31 cellular contexts compared by ENCODE assay signal in genomic region chr4:112138538-112138937, GRCh38. TPM values are rescaled to one million over a fixed set of nuclear protein-coding genes. Genes with fewer than 3 reads are reported as not detected.
DNase-seq lines count a peak whose midpoint lies in the region; ATAC-seq and TF ChIP-seq lines count a peak whose summit lies in the region.
"Had no signal": no experiment of that assay in that cellular context is flagged by ENCODE, and none has a peak within 500 bp of the region (broad histone marks: within the 10 kb centered on the region; RNA-seq: fewer than 3 reads in every experiment).

No MANE protein-coding gene starts in this region.

- H3K4me2 ChIP-seq in osteoblast (ENCODE audit: insufficient read depth, low read length) = no peak overlapping the region
- H3K4me2 ChIP-seq: A549; BLaER1; BLaER1 treated with 17β-estradiol and CSF1 and Interleukin-3, amounts not matched to agents 10 nM and 100 nM had no signal

- H4K20me1 ChIP-seq in osteoblast (ENCODE audit: insufficient read depth, low read length) = no peaks in the 10 kb centered on the region
- H4K20me1 ChIP-seq: BLaER1; BLaER1 treated with 17β-estradiol and CSF1 and Interleukin-3, amounts not matched to agents 10 nM and 100 nM had no signal

- peaks cover 2% of the 10 kb centered on the region for H3K27me3 ChIP-seq in osteoblast (ENCODE audit: insufficient read depth, low read length)
- H3K27me3 ChIP-seq: BLaER1; BLaER1 treated with 17β-estradiol and CSF1 and Interleukin-3, amounts not matched to agents 10 nM and 100 nM had no signal

- H3K9me3 ChIP-seq in osteoblast (ENCODE audit: low read depth, low read length) = no peaks in the 10 kb centered on the region
- H3K9me3 ChIP-seq: A549, BE2C, BLaER1, Caco-2 had no signal

- H3K4me1 ChIP-seq in osteoblast (ENCODE audit: insufficient read depth, low read length) = no peaks in the 10 kb centered on the region
- H3K4me1 ChIP-seq: A549, BE2C had no signal

- no peak for TF ChIP-seq CTCF in osteoblast (IDR thresholded peaks at IDR 0.05; ENCODE audit: extremely low read depth, low read depth, low read length)

- DNase-seq in left ventricle myocardium superior (no peak), left cardiac atrium (no peak), osteoblast (ENCODE audit: insufficient read length, low spot score, missing footprints) (peak; percentile 13)
- no peak for DNase-seq in stimulated activated naive CD8-positive, alpha-beta T cell treated with anti-CD3 and anti-CD28 coated beads, Interleukin-15, amount 100 ng/mL, for 72 hours
- DNase-seq: 8988T; ACHN; AML-193; BE2C; C1 segment of cervical spinal cord; Caco-2; Calu3; CD4-positive, alpha-beta memory T cell; CD4-positive, alpha-beta T cell; CD4-positive, CD25-positive, alpha-beta regulatory T cell; CD8-positive, alpha-beta memory T cell; CD8-positive, alpha-beta T cell; COR-L47; DMS 273 treated with DMSO at 0.1 percent for 48 hours; DMS153; DMS53; DMS79; DMS79 treated with DMSO at 0.1 percent for 48 hours; DND-41; EL had no signal

- peaks cover 7% of the 10 kb centered on the region for H3K27me3 Mint-ChIP-seq in stimulated activated naive CD8-positive, alpha-beta T cell treated with anti-CD3 and anti-CD28 coated beads, Interleukin-15, amount 100 ng/mL, for 72 hours
- H3K27me3 Mint-ChIP-seq: CD4-positive, alpha-beta T cell had no signal

- H3K27ac Mint-ChIP-seq in stimulated activated naive CD8-positive, alpha-beta T cell treated with anti-CD3 and anti-CD28 coated beads, Interleukin-15, amount 100 ng/mL, for 72 hours = no peak overlapping the region
- H3K27ac Mint-ChIP-seq: B cell; CD14-positive monocyte; CD4-positive, alpha-beta memory T cell; CD4-positive, alpha-beta T cell; CD4-positive, CD25-positive, alpha-beta regulatory T cell; CD8-positive, alpha-beta T cell had no signal

- ATAC-seq in left ventricle myocardium superior (peak; percentile 17), left cardiac atrium (no peak)
- ATAC-seq in stimulated activated naive CD8-positive, alpha-beta T cell treated with anti-CD3 and anti-CD28 coated beads, Interleukin-15, amount 100 ng/mL, for 72 hours = no peak
- ATAC-seq: A549; CD8-positive, alpha-beta T cell had no signal

- intact Hi-C loops in left ventricle myocardium superior (cut with micrococcal nuclease) = no loop called here
- intact Hi-C loops in left cardiac atrium (cut with DNase I) = no loop called here

- no peak overlapping the region for H2AFZ ChIP-seq in osteoblast (ENCODE audit: low read length)

- peaks cover 0 to 7% of the 10 kb centered on the region in 2 donors for H3K9me3 Mint-ChIP-seq in stimulated activated naive CD8-positive, alpha-beta T cell treated with anti-CD3 and anti-CD28 coated beads, Interleukin-15, amount 100 ng/mL, for 72 hours
- H3K9me3 Mint-ChIP-seq: CD14-positive monocyte; CD4-positive, alpha-beta memory T cell; CD4-positive, alpha-beta T cell; CD4-positive, CD25-positive, alpha-beta regulatory T cell; CD8-positive, alpha-beta memory T cell; CD8-positive, alpha-beta T cell had no signal

- no peak overlapping the region for H3K4me3 Mint-ChIP-seq in stimulated activated naive CD8-positive, alpha-beta T cell treated with anti-CD3 and anti-CD28 coated beads, Interleukin-15, amount 100 ng/mL, for 72 hours
- H3K4me3 Mint-ChIP-seq: B cell; CD14-positive monocyte; CD4-positive, alpha-beta memory T cell; CD4-positive, alpha-beta T cell; CD4-positive, CD25-positive, alpha-beta regulatory T cell; CD8-positive, alpha-beta memory T cell; CD8-positive, alpha-beta T cell had no signal

- no peak overlapping the region for H3K27ac ChIP-seq in osteoblast (ENCODE audit: low read depth, low read length)
- H3K27ac ChIP-seq: 22Rv1; A549; BLaER1; BLaER1 treated with 17β-estradiol and CSF1 and Interleukin-3, amounts not matched to agents 10 nM and 100 nM; C4-2B had no signal

- peaks cover 11% of the 10 kb centered on the region for H3K4me1 Mint-ChIP-seq in stimulated activated naive CD8-positive, alpha-beta T cell treated with anti-CD3 and anti-CD28 coated beads, Interleukin-15, amount 100 ng/mL, for 72 hours
- H3K4me1 Mint-ChIP-seq: B cell; CD4-positive, alpha-beta memory T cell; CD8-positive, alpha-beta memory T cell had no signal

- H3K36me3 ChIP-seq in osteoblast (ENCODE audit: insufficient read depth, low read length) = no peaks in the 10 kb centered on the region
- H3K36me3 ChIP-seq: BE2C; BLaER1; BLaER1 treated with 17β-estradiol and CSF1 and Interleukin-3, amounts not matched to agents 10 nM and 100 nM had no signal

- H3K4me3 ChIP-seq in osteoblast (ENCODE audit: insufficient read depth, low read length) = no peak overlapping the region
- H3K4me3 ChIP-seq: A549; BLaER1; BLaER1 treated with 17β-estradiol and CSF1 and Interleukin-3, amounts not matched to agents 10 nM and 100 nM had no signal

- H3K79me2 ChIP-seq in osteoblast (ENCODE audit: insufficient read depth, low read length) = no peaks in the 10 kb centered on the region

RNA-seq across cellular contexts. Expression of gene FAM241A, which starts 6.7 kb away (rescaled TPM):
- total RNA-seq in left ventricle myocardium superior (11.3 TPM), left cardiac atrium (1 to 10 TPM; 5.0 to 7.7 TPM), osteoblast (2.1 and 2.2 TPM in 2 replicates)
